Comparison of ENCODE assay signal across 1 cellular context in genomic region chrX:16946361-16946964, GRCh38.
TF ChIP-seq lines count a peak whose summit lies in the region.

REPS2 (plus strand) TSS chrX:16946658; CDS start chrX:16946862, 204 bp downstream.

TF ChIP-seq in H1, 55 proteins besides CTCF, POLR2A, EP300 and RAD21:
- TF ChIP-seq JUND (IDR thresholded peaks at IDR 0.05; ENCODE audit: low read length) (no peak), RNF2 (IDR thresholded peaks at IDR 0.05; ENCODE audit: borderline replicate concordance, low read depth, low read length, missing control alignments, poor library complexity, severe bottlenecking) (no peak), TBP (IDR thresholded peaks at IDR 0.05; ENCODE audit: low read depth, low read length) (peak; percentile 66; the same call in 1 of the 2 replicates), CBX5 (IDR thresholded peaks at IDR 0.05; ENCODE audit: low read depth, low read length) (no peak), HDAC2 (IDR thresholded peaks at IDR 0.05; ENCODE audit: borderline replicate concordance in 1 of 2, low read depth in 2 of 2, low read length in 2 of 2) (no peak), SAP30 (IDR thresholded peaks at IDR 0.05; ENCODE audit: insufficient read depth, insufficient replicate concordance, low read length) (no peak), NRF1 (IDR thresholded peaks at IDR 0.05; ENCODE audit: low read depth, low read length) (no peak), TAF1 (IDR thresholded peaks at IDR 0.05; ENCODE audit: low read depth, low read length) (peak; percentile 39; the same call in 1 of the 2 replicates), MAX (IDR thresholded peaks at IDR 0.05) (peak; percentile 47; the same call in 1 of the 2 replicates)
